In genomic region chr2:97740590-97741182, GRCh38 we compare ENCODE assay signal across 8 cellular contexts. TPM values are rescaled to one million over a fixed set of nuclear protein-coding genes. Genes with fewer than 3 reads are reported as not detected.
A peak's percentile ranks its signal among the peaks of the same experiment; 100 is the strongest.
DNase-seq lines count a peak whose midpoint lies in the region; ATAC-seq and TF ChIP-seq lines count a peak whose summit lies in the region.

No MANE protein-coding gene starts in this region.

- H3K9ac ChIP-seq in fibroblast of lung (ENCODE audit: insufficient read depth, low read length): no peak overlapping the region

- no peak overlapping the region for H3K4me2 ChIP-seq in fibroblast of lung (ENCODE audit: extremely low read depth, insufficient read depth, low read length)
- H3K4me2 ChIP-seq in osteoblast (ENCODE audit: insufficient read depth, low read length): no peak overlapping the region

- peaks cover 20% of the 10 kb centered on the region for H3K4me1 Mint-ChIP-seq in CD14-positive monocyte
- H3K4me1 Mint-ChIP-seq in activated CD8-positive, alpha-beta T cell treated with anti-CD3 and anti-CD28 coated beads for 36 hours (ENCODE audit: low read depth): peaks cover 52% of the 10 kb centered on the region

- H3K79me2 ChIP-seq in fibroblast of lung (ENCODE audit: control insufficient read depth, insufficient read depth, low read length) (no peaks in the 10 kb centered on the region), osteoblast (ENCODE audit: insufficient read depth, low read length) (no peaks in the 10 kb centered on the region)

- no peaks in the 10 kb centered on the region for H3K9me3 ChIP-seq in fibroblast of lung (ENCODE audit: control insufficient read depth, insufficient read depth, low read depth, low read length)
- no peaks in the 10 kb centered on the region for H3K9me3 ChIP-seq in osteoblast (ENCODE audit: low read depth, low read length)

- H3K9me3 Mint-ChIP-seq in CD14-positive monocyte: peaks cover 0 to 3% (median 0%) of the 10 kb centered on the region in 7 donors
- H3K9me3 Mint-ChIP-seq in activated CD8-positive, alpha-beta T cell treated with anti-CD3 and anti-CD28 coated beads for 36 hours: no peaks in the 10 kb centered on the region

- intact Hi-C loops in CD14-positive monocyte (cut with micrococcal nuclease): loop anchor here in 1 of 2 donors (10.0 kb wide), 1 partner anchor 644 kb away; no protein-coding TSS in a partner anchor
- intact Hi-C loops in activated CD8-positive, alpha-beta T cell treated with anti-CD3 and anti-CD28 coated beads for 36 hours (cut with micrococcal nuclease): no loop called here

- H3K4me1 ChIP-seq in fibroblast of lung (ENCODE audit: control insufficient read depth, extremely low read depth, insufficient read depth, low read length) (no peaks in the 10 kb centered on the region), osteoblast (ENCODE audit: insufficient read depth, low read length) (no peaks in the 10 kb centered on the region)

- H3K27ac Mint-ChIP-seq in CD14-positive monocyte: no peak overlapping the region
- H3K27ac Mint-ChIP-seq in activated CD8-positive, alpha-beta T cell treated with anti-CD3 and anti-CD28 coated beads for 36 hours: peak overlapping the region; percentile 59

- CTCF ChIA-PET in activated CD8-positive, alpha-beta T cell treated with anti-CD3 and anti-CD28 coated beads for 36 hours (lab: Charles Lee): interaction anchor here (1.0 to 10.0 kb wide), 14 partner anchors 8 to 644 kb away, joined by 3 to 167 read pairs (median 6); partner anchors contain the start of gene ZAP70

- ATAC-seq in activated CD8-positive, alpha-beta T cell treated with anti-CD3 and anti-CD28 coated beads for 36 hours: peak; percentile 37
- ATAC-seq in GM21825 (IDR thresholded peaks at IDR 0.05; ENCODE audit: unreplicated experiment) (no peak), GM21576 (IDR thresholded peaks at IDR 0.05; ENCODE audit: unreplicated experiment) (no peak)

- no peak overlapping the region for H2AFZ ChIP-seq in fibroblast of lung (ENCODE audit: low read length)
- H2AFZ ChIP-seq in osteoblast (ENCODE audit: low read length): no peak overlapping the region

- H3K27me3 Mint-ChIP-seq in CD14-positive monocyte (ENCODE audit: low read depth in 3 of 3): peaks cover 1 to 8% (median 5%) of the 10 kb centered on the region in 3 donors
- no peaks in the 10 kb centered on the region for H3K27me3 Mint-ChIP-seq in activated CD8-positive, alpha-beta T cell treated with anti-CD3 and anti-CD28 coated beads for 36 hours

- peaks cover 12 to 14% of the 10 kb centered on the region in 2 donors for H3K36me3 Mint-ChIP-seq in CD14-positive monocyte
- H3K36me3 Mint-ChIP-seq in activated CD8-positive, alpha-beta T cell treated with anti-CD3 and anti-CD28 coated beads for 36 hours (ENCODE audit: low read depth): peaks cover 65% of the 10 kb centered on the region

- H3K27me3 ChIP-seq in fibroblast of lung (ENCODE audit: control insufficient read depth, insufficient read depth, low read length) (no peaks in the 10 kb centered on the region), osteoblast (ENCODE audit: insufficient read depth, low read length) (no peaks in the 10 kb centered on the region)

- H3K4me3 ChIP-seq in fibroblast of lung (replicated peaks in 1 of 4; ENCODE audit: control extremely low read depth in 1 of 4, insufficient read depth in 1 of 4, low read depth in 3 of 4, low read length in 4 of 4) (no peak overlapping the region), osteoblast (ENCODE audit: insufficient read depth, low read length) (no peak overlapping the region)

- H3K27ac ChIP-seq in fibroblast of lung (ENCODE audit: insufficient read depth, low read length): no peak overlapping the region
- H3K27ac ChIP-seq in osteoblast (ENCODE audit: low read depth, low read length): no peak overlapping the region

- POLR2A ChIA-PET in activated CD8-positive, alpha-beta T cell treated with anti-CD3 and anti-CD28 coated beads for 36 hours (lab: Charles Lee): interaction anchor here (0.7 to 6.2 kb wide), 8 partner anchors 12 to 78 kb away, joined by 3 to 61 read pairs (median 6); partner anchors contain the start of gene ZAP70

- no peak for DNase-seq in CD14-positive monocyte (ENCODE audit: low spot score)
- DNase-seq in H4 (ENCODE audit: low spot score): peak; percentile 23
- peak; percentile 89 for DNase-seq in NCI-H2227 (lab: John Stamatoyannopoulos, UW; ENCODE audit: unreplicated experiment)
- DNase-seq in activated CD8-positive, alpha-beta T cell treated with anti-CD3 and anti-CD28 coated beads for 36 hours: peak; percentile 66
- DNase-seq in fibroblast of lung (ENCODE audit: low read depth in 2 of 2): peak in 1 of 2 donors; percentile 34
- DNase-seq in osteoblast (ENCODE audit: insufficient read length, low spot score, missing footprints): peak; percentile 97

- H3K4me3 Mint-ChIP-seq in CD14-positive monocyte: no peak overlapping the region
- no peak overlapping the region for H3K4me3 Mint-ChIP-seq in activated CD8-positive, alpha-beta T cell treated with anti-CD3 and anti-CD28 coated beads for 36 hours

- TF ChIP-seq CTCF in CD14-positive monocyte (IDR thresholded peaks at IDR 0.05): peak; percentile 89
- peak; percentile 85 for TF ChIP-seq CTCF in activated CD8-positive, alpha-beta T cell treated with anti-CD3 and anti-CD28 coated beads for 36 hours (IDR thresholded peaks at IDR 0.05)
- peak; percentile 60 to 86 for TF ChIP-seq CTCF in fibroblast of lung (conservative IDR thresholded peaks at IDR 0.05 in 1 of 2, IDR thresholded peaks at IDR 0.05 in 1 of 2; ENCODE audit: low read depth in 1 of 2, low read length in 2 of 2)
- TF ChIP-seq CTCF in osteoblast (IDR thresholded peaks at IDR 0.05; ENCODE audit: extremely low read depth, low read depth, low read length): peak; percentile 78

- no peaks in the 10 kb centered on the region for H4K20me1 ChIP-seq in fibroblast of lung (ENCODE audit: control insufficient read depth, extremely low read depth, insufficient read depth, low read length)
- no peaks in the 10 kb centered on the region for H4K20me1 ChIP-seq in osteoblast (ENCODE audit: insufficient read depth, low read length)

- H3K36me3 ChIP-seq in fibroblast of lung (ENCODE audit: control insufficient read depth, insufficient read depth, low read length) (no peaks in the 10 kb centered on the region), osteoblast (ENCODE audit: insufficient read depth, low read length) (no peaks in the 10 kb centered on the region)

RNA-seq across cellular contexts. Expression of gene ZAP70, which starts 27.3 kb away (rescaled TPM):
- polyA plus RNA-seq in CD14-positive monocyte (under 1 TPM; 0.30 to 0.38 TPM), fibroblast of lung (0.10 TPM in 1 of 2 replicates, not detected in the other)
- total RNA-seq in H4 (2014; rRNA removed; shearing (Covaris generic)): not detected in 2 replicates
- 100 to 1,000 TPM; 218 TPM for total RNA-seq in activated CD8-positive, alpha-beta T cell treated with anti-CD3 and anti-CD28 coated beads for 36 hours
- total RNA-seq in fibroblast of lung (not detected in 2 replicates), osteoblast (under 0.01 TPM in 2 replicates)
- not detected in 2 replicates for polyA plus RNA-seq in fibroblast of lung (2012)
- not detected in 2 replicates for polyA minus RNA-seq in fibroblast of lung (ENCODE audit: low replicate concordance)

Comparison
In these comparisons a context has a peak if more than half of its experiments do, and no peak if none do; other contexts are left out.
1. RNA of gene ZAP70, which starts 27.3 kb away (total RNA-seq): 218 TPM in activated CD8-positive, alpha-beta T cell treated with anti-CD3 and anti-CD28 coated beads for 36 hours; not detected in H4, not detected in fibroblast of lung and under 0.01 TPM in osteoblast; every median in the first group is over 100 times any median in the second.
2. Peak in every context shown above with its lines, with median percentiles within 50 percentile points of each other: CTCF ChIP-seq.